8 cellular contexts compared by ENCODE assay signal in genomic region chr7:99392659-99393362, GRCh38. TPM values are rescaled to one million over a fixed set of nuclear protein-coding genes. Genes with fewer than 3 reads are reported as not detected.
DNase-seq lines count a peak whose midpoint lies in the region; ATAC-seq and TF ChIP-seq lines count a peak whose summit lies in the region.

No MANE protein-coding gene starts in this region.

- H3K4me1 ChIP-seq in HUES6 (ENCODE audit: control insufficient read depth, insufficient read depth, low read length): peaks cover 13% of the 10 kb centered on the region
- peaks cover 8 to 11% of the 10 kb centered on the region in 2 donors for H3K4me1 ChIP-seq in ascending aorta
- peaks cover 16 to 60% (median 27%) of the 10 kb centered on the region in 6 donors for H3K4me1 ChIP-seq in spleen

- DNase-seq in GM06990 (ENCODE audit: extremely low read depth, insufficient read length) (peak; percentile 61), T-helper 2 cell (peak; percentile 62 to 91 (median 76)), ascending aorta (ENCODE audit: low spot score in 2 of 2) (peak in 1 of 2 donors; percentile 89), spleen (peak; percentile 95)

- peaks cover 71% of the 10 kb centered on the region for H3K36me3 ChIP-seq in GM06990 (ENCODE audit: control insufficient read depth, insufficient read depth, low read length)
- peaks cover 62% of the 10 kb centered on the region for H3K36me3 ChIP-seq in HUES6 (ENCODE audit: control insufficient read depth, insufficient read depth, low read length)
- H3K36me3 ChIP-seq in ascending aorta: peaks cover 50 to 76% of the 10 kb centered on the region in 2 donors
- peaks cover 0 to 100% (median 89%) of the 10 kb centered on the region in 6 donors for H3K36me3 ChIP-seq in spleen

- H3K9ac ChIP-seq in HUES6 (ENCODE audit: low read length): peak overlapping the region; percentile 78

- ATAC-seq in HG02610 (IDR thresholded peaks at IDR 0.05; ENCODE audit: unreplicated experiment) (no peak), GM18498 (IDR thresholded peaks at IDR 0.05; ENCODE audit: unreplicated experiment) (no peak)

- no peaks in the 10 kb centered on the region for H3K27me3 ChIP-seq in GM06990 (replicated peaks; ENCODE audit: control insufficient read depth, insufficient read depth, low read length)
- H3K27me3 ChIP-seq in HUES6 (ENCODE audit: control insufficient read depth, insufficient read depth, low read length): no peaks in the 10 kb centered on the region
- H3K27me3 ChIP-seq in ascending aorta: no peaks in the 10 kb centered on the region
- H3K27me3 ChIP-seq in spleen (replicated peaks in 1 of 7): no peaks in the 10 kb centered on the region

- WGBS in spleen, 5 donors: 13 to 25% (median 17%) methylated on average over 31 to 68 of the region's 68 CpGs

- intact Hi-C loops in ascending aorta (cut with DNase I) (loop anchor here (1.0 kb wide), 1 partner anchor 16 kb away; no protein-coding TSS in a partner anchor), spleen (cut with DNase I; ENCODE audit: low total_unique reads) (no loop called here)

- peak overlapping the region; percentile 12; the same call in 1 of the 2 replicates for H3K27ac ChIP-seq in HUES6 (ENCODE audit: low read depth, low read length)
- peak overlapping the region; percentile 73 to 83 for H3K27ac ChIP-seq in ascending aorta
- peak overlapping the region; percentile 55 to 85 (median 76) for H3K27ac ChIP-seq in spleen

- TF ChIP-seq CTCF in GM06990 (IDR thresholded peaks at IDR 0.05; ENCODE audit: insufficient read depth, low read length, poor library complexity, severe bottlenecking) (no peak), ascending aorta (IDR thresholded peaks at IDR 0.05) (no peak), spleen (IDR thresholded peaks at IDR 0.05 in 8 of 11, conservative IDR thresholded peaks at IDR 0.05 in 3 of 11) (peak in 2 of 11 experiments; percentile 14 to 26)

- no peaks in the 10 kb centered on the region for H3K9me3 ChIP-seq in HUES6 (ENCODE audit: control insufficient read depth, insufficient read depth, low read depth, low read length)
- no peaks in the 10 kb centered on the region for H3K9me3 ChIP-seq in ascending aorta
- H3K9me3 ChIP-seq in iPS-18c (ENCODE audit: control insufficient read depth, insufficient read depth, low read length): no peaks in the 10 kb centered on the region
- H3K9me3 ChIP-seq in spleen: no peaks in the 10 kb centered on the region

- TF ChIP-seq POLR2A in spleen (IDR thresholded peaks at IDR 0.05): peak in 1 of 3 donors; percentile 4

- H3K4me3 ChIP-seq in GM06990 (replicated peaks; ENCODE audit: low read depth, low read length) (no peak overlapping the region), HUES6 (ENCODE audit: low read depth, low read length) (peak overlapping the region; percentile 72), ascending aorta (peak overlapping the region; percentile 62 to 80), iPS-18c (ENCODE audit: insufficient read depth, low read depth, low read length) (peak overlapping the region; percentile 58), spleen (peak overlapping the region; percentile 31 to 73 (median 46))

RNA-seq across cellular contexts. Expression of gene PDAP1, which starts 15.6 kb away (rescaled TPM):
- 104 TPM for total RNA-seq in ascending aorta
- total RNA-seq in spleen: 10 to 100 TPM; 28.1 to 57.2 (median 52.8) TPM
- 100 to 1,000 TPM in 2 of 3 donors, 10 to 100 TPM in 1; 83.4 to 117 (median 108) TPM for polyA plus RNA-seq in spleen

RNA-seq across cellular contexts. Expression of gene BUD31, which starts 16.0 kb away (rescaled TPM):
- 41.3 TPM for total RNA-seq in ascending aorta
- total RNA-seq in spleen: 10 to 100 TPM; 48.4 to 72.7 (median 65.7) TPM
- 100 to 1,000 TPM in 2 of 3 donors, 10 to 100 TPM in 1; 98.7 to 124 (median 112) TPM for polyA plus RNA-seq in spleen

RNA-seq across cellular contexts. Expression of gene ARPC1B, which starts 18.3 kb away (rescaled TPM):
- total RNA-seq in ascending aorta (360 TPM), spleen (100 to 1,000 TPM; 302 to 758 (median 363) TPM)
- 100 to 1,000 TPM; 348 to 537 (median 472) TPM for polyA plus RNA-seq in spleen

RNA-seq across cellular contexts. Expression of gene PTCD1, which starts 45.8 kb away (rescaled TPM):
- total RNA-seq in ascending aorta (2.6 TPM), spleen (10 to 100 TPM in 1 of 7 donors, 1 to 10 TPM in 6; 4.0 to 17.5 (median 7.5) TPM)
- polyA plus RNA-seq in spleen: 1 to 10 TPM; 2.1 to 4.4 (median 3.2) TPM

RNA-seq across cellular contexts. Expression of gene CPSF4, which starts 45.9 kb away (rescaled TPM):
- 38.0 TPM for total RNA-seq in ascending aorta
- total RNA-seq in spleen: 10 to 100 TPM; 29.9 to 40.3 (median 35.1) TPM
- 10 to 100 TPM; 28.7 to 49.6 (median 46.7) TPM for polyA plus RNA-seq in spleen

Comparison
In these comparisons a context has a peak if more than half of its experiments do, and no peak if none do; other contexts are left out.
1. H3K27ac ChIP-seq: peak in every context shown above with its lines; median percentile 78 in ascending aorta; 76 in spleen; 12 in HUES6.